Comparison of ENCODE assay signal across 8 cellular contexts in genomic region chr3:196432137-196432879, GRCh38. TPM values are rescaled to one million over a fixed set of nuclear protein-coding genes. Genes with fewer than 3 reads are reported as not detected.
A peak's percentile ranks its signal among the peaks of the same experiment; 100 is the strongest.
DNase-seq lines count a peak whose midpoint lies in the region; ATAC-seq lines count a peak whose summit lies in the region.

TSS of gene UBXN7 (minus strand) at chr3:196432427. CDS start at chr3:196432399, 28 bp downstream.

- no peaks in the 10 kb centered on the region for H3K9me3 Mint-ChIP-seq in IgD-negative memory B cell

- peaks cover 1% of the 10 kb centered on the region for H3K36me3 Mint-ChIP-seq in IgD-negative memory B cell

- H3K4me3 Mint-ChIP-seq in IgD-negative memory B cell: peak within 1 kb of the TSS; percentile 80 to 99 (median 94)

- peak; percentile 85 for ATAC-seq in GM21528 (IDR thresholded peaks at IDR 0.05; ENCODE audit: low FRiP score, unreplicated experiment)

- peaks cover 10 to 16% (median 12%) of the 10 kb centered on the region in 3 donors for H3K4me1 Mint-ChIP-seq in IgD-negative memory B cell

- DNase-seq in DMS 273 (lab: John Stamatoyannopoulos, UW; ENCODE audit: unreplicated experiment): peak; percentile 98
- DNase-seq in OCI-M1 (lab: John Stamatoyannopoulos, UW): peak; percentile 92
- DNase-seq in activated T-cell treated with anti-CD3 and anti-CD28 coated beads for 24 hours (ENCODE audit: low read depth): peak; percentile 95
- DNase-seq in epidermal melanocyte (ENCODE audit: insufficient read length, low spot score): peak; percentile 87
- DNase-seq in middle frontal gyrus (ENCODE audit: extremely low spot score, low spot score): peak; percentile 89
- DNase-seq in stimulated activated CD8-positive, alpha-beta memory T cell treated with anti-CD3 and anti-CD28 coated beads, Interleukin-2, amount 100 ng/mL, for 1 hour (ENCODE audit: low read depth in 2 of 2): peak; percentile 94 to 96

- peak within 1 kb of the TSS; percentile 68 to 97 (median 91) for H3K27ac Mint-ChIP-seq in IgD-negative memory B cell

- no peaks in the 10 kb centered on the region for H3K27me3 Mint-ChIP-seq in IgD-negative memory B cell

RNA-seq across cellular contexts. Expression of gene UBXN7, which starts in this region (rescaled TPM):
- 28.9 TPM for polyA plus RNA-seq in IgD-negative memory B cell

Comparison
In these comparisons a context has a peak if more than half of its experiments do, and no peak if none do; other contexts are left out.
1. Peak in every context shown above with its lines: DNase-seq and ATAC-seq.